In genomic region chr21:46153259-46154154, GRCh38 we compare ENCODE assay signal across 1 cellular context.
TF ChIP-seq lines count a peak whose summit lies in the region.

No MANE protein-coding gene starts in this region.

TF ChIP-seq in HepG2, 621 proteins besides CTCF, POLR2A, EP300 and RAD21 (continued from another document and continues in another):
- TF ChIP-seq SRSF1 (optimal IDR thresholded peaks at IDR 0.05; ENCODE audit: low read depth, low read length) (peak; percentile 82), ATF7 (IDR thresholded peaks at IDR 0.05) (no peak), ATF7 (CRISPR knock-in tag; IDR thresholded peaks at IDR 0.05) (no peak), ZBTB39 (CRISPR knock-in tag; IDR thresholded peaks at IDR 0.05) (no peak), SOX5 (CRISPR knock-in tag; IDR thresholded peaks at IDR 0.05; ENCODE audit: borderline replicate concordance) (peak; percentile 7; the same call in 1 of the 2 replicates), EEA1 (CRISPR knock-in tag; IDR thresholded peaks at IDR 0.05; ENCODE audit: borderline replicate concordance) (no peak), NCOR1 (IDR thresholded peaks at IDR 0.05; ENCODE audit: borderline replicate concordance, low read length) (no peak; the same call in 1 of the 2 replicates), NR1H2 (CRISPR knock-in tag; IDR thresholded peaks at IDR 0.05; ENCODE audit: borderline replicate concordance, low read depth) (no peak), PTBP1 (IDR thresholded peaks at IDR 0.05; ENCODE audit: low read depth, low read length, poor library complexity, severe bottlenecking) (no peak), RERE (CRISPR knock-in tag; IDR thresholded peaks at IDR 0.05; ENCODE audit: low read depth) (no peak), DDIT3 (CRISPR knock-in tag; IDR thresholded peaks at IDR 0.05) (no peak), KLF11 (CRISPR knock-in tag; IDR thresholded peaks at IDR 0.05) (0 out of 2 replicates have a peak, but pooled peaks have one; percentile 33), ZNF713 (CRISPR knock-in tag; IDR thresholded peaks at IDR 0.05) (no peak), ZNF224 (CRISPR knock-in tag; IDR thresholded peaks at IDR 0.05) (no peak), HNRNPH1 (optimal IDR thresholded peaks at IDR 0.05; ENCODE audit: low read depth, low read length) (no peak), ZNF614 (CRISPR knock-in tag; IDR thresholded peaks at IDR 0.05; ENCODE audit: borderline replicate concordance) (no peak; the same call in 1 of the 2 replicates), ZNF605 (CRISPR knock-in tag; IDR thresholded peaks at IDR 0.05) (peak; percentile 70), ZBTB26 (CRISPR knock-in tag; IDR thresholded peaks at IDR 0.05; ENCODE audit: borderline replicate concordance) (no peak; the same call in 1 of the 2 replicates), ZNF335 (CRISPR knock-in tag; IDR thresholded peaks at IDR 0.05) (no peak), ZC3H13 (CRISPR knock-in tag; IDR thresholded peaks at IDR 0.05) (peak; percentile 42; the same call in 1 of the 2 replicates), WIZ (CRISPR knock-in tag; IDR thresholded peaks at IDR 0.05) (no peak), ZKSCAN8 (CRISPR knock-in tag; IDR thresholded peaks at IDR 0.05; ENCODE audit: borderline replicate concordance) (no peak), ZNF446 (CRISPR knock-in tag; IDR thresholded peaks at IDR 0.05) (peak; percentile 71; the same call in 1 of the 2 replicates), ZNF484 (CRISPR knock-in tag; IDR thresholded peaks at IDR 0.05; ENCODE audit: borderline replicate concordance, low read depth) (no peak), ZNF547 (CRISPR knock-in tag; IDR thresholded peaks at IDR 0.05) (peak; percentile 54; the same call in 1 of the 2 replicates), ZNF598 (CRISPR knock-in tag; IDR thresholded peaks at IDR 0.05; ENCODE audit: borderline replicate concordance) (peak; percentile 35; the same call in 1 of the 2 replicates), MAFF (IDR thresholded peaks at IDR 0.05; ENCODE audit: low read depth, low read length) (no peak), GPBP1L1 (CRISPR knock-in tag; IDR thresholded peaks at IDR 0.05) (no peak), SRY (CRISPR knock-in tag; IDR thresholded peaks at IDR 0.05) (0 out of 2 replicates have a peak, but pooled peaks have one; percentile 65), ZNF816 (CRISPR knock-in tag; IDR thresholded peaks at IDR 0.05; ENCODE audit: borderline replicate concordance) (no peak), ZNF329 (CRISPR knock-in tag; IDR thresholded peaks at IDR 0.05; ENCODE audit: low read depth) (no peak), PAWR (CRISPR knock-in tag; IDR thresholded peaks at IDR 0.05; ENCODE audit: borderline replicate concordance) (no peak), SMARCE1 (IDR thresholded peaks at IDR 0.05; ENCODE audit: borderline replicate concordance) (no peak), ZNF530 (CRISPR knock-in tag; IDR thresholded peaks at IDR 0.05; ENCODE audit: low read depth) (no peak), CREBL2 (CRISPR knock-in tag; IDR thresholded peaks at IDR 0.05; ENCODE audit: borderline replicate concordance) (0 out of 2 replicates have a peak, but pooled peaks have one; percentile 82), MBD4 (IDR thresholded peaks at IDR 0.05; ENCODE audit: borderline replicate concordance, low read length) (no peak), SAP130 (CRISPR knock-in tag; IDR thresholded peaks at IDR 0.05; ENCODE audit: low read depth) (peak; percentile 85), ZNF441 (CRISPR knock-in tag; IDR thresholded peaks at IDR 0.05; ENCODE audit: borderline replicate concordance) (peak; percentile 47; the same call in 1 of the 2 replicates), ZXDC (CRISPR knock-in tag; IDR thresholded peaks at IDR 0.05) (no peak), HOXA5 (CRISPR knock-in tag; IDR thresholded peaks at IDR 0.05) (peak; percentile 49; the same call in 1 of the 2 replicates), MEIS1 (CRISPR knock-in tag; IDR thresholded peaks at IDR 0.05; ENCODE audit: borderline replicate concordance) (0 out of 2 replicates have a peak, but pooled peaks have one; percentile 43), ZNF580 (CRISPR knock-in tag; IDR thresholded peaks at IDR 0.05; ENCODE audit: borderline replicate concordance, low read depth) (no peak), SIN3B (IDR thresholded peaks at IDR 0.05; ENCODE audit: low read length) (no peak), ZBTB44 (CRISPR knock-in tag; IDR thresholded peaks at IDR 0.05) (no peak), CBX2 (IDR thresholded peaks at IDR 0.05; ENCODE audit: low read depth, low read length) (no peak), CBX2 (CRISPR knock-in tag; IDR thresholded peaks at IDR 0.05; ENCODE audit: low read depth) (no peak), SYNCRIP (IDR thresholded peaks at IDR 0.05; ENCODE audit: insufficient read depth, low read depth, low read length) (no peak), TFDP2 (CRISPR knock-in tag; IDR thresholded peaks at IDR 0.05) (peak; percentile 25; the same call in 1 of the 2 replicates), KDM2A (CRISPR knock-in tag; IDR thresholded peaks at IDR 0.05; ENCODE audit: borderline replicate concordance, low read depth) (peak; percentile 49; the same call in 1 of the 2 replicates), MAFG (CRISPR knock-in tag; IDR thresholded peaks at IDR 0.05) (no peak), KLF13 (CRISPR knock-in tag; IDR thresholded peaks at IDR 0.05) (no peak)
